In genomic region chr1:26279598-26280332, GRCh38 we compare ENCODE assay signal across 1 cellular context.
A peak's percentile ranks its signal among the peaks of the same experiment; 100 is the strongest.
TF ChIP-seq lines count a peak whose summit lies in the region.

TSS of gene SH3BGRL3 (plus strand) at chr1:26280086. CDS start at chr1:26280156, 70 bp downstream.

TF ChIP-seq in K562, 482 proteins besides CTCF, POLR2A, EP300 and RAD21 (continued from another document):
- TF ChIP-seq BCLAF1 (IDR thresholded peaks at IDR 0.05; ENCODE audit: borderline replicate concordance in 1 of 2, control insufficient read depth in 1 of 2, low read depth in 2 of 2, low read length in 1 of 2) (0 out of 4 replicates have a peak, but pooled peaks of 1 of the 2 experiments have one; percentile 48), ARHGAP35 (IDR thresholded peaks at IDR 0.05; ENCODE audit: partially characterized antibody) (no peak), ELF2 (CRISPR knock-in tag; IDR thresholded peaks at IDR 0.05) (peak; percentile 78; the same call in 1 of the 2 replicates)
